Comparison of ENCODE assay signal across 22 cellular contexts in genomic region chr9:87549774-87550173, GRCh38. TPM values are rescaled to one million over a fixed set of nuclear protein-coding genes. Genes with fewer than 3 reads are reported as not detected.
DNase-seq lines count a peak whose midpoint lies in the region; ATAC-seq, FAIRE-seq and TF ChIP-seq lines count a peak whose summit lies in the region.
"Had no signal": no experiment of that assay in that cellular context is flagged by ENCODE, and none has a peak within 500 bp of the region (broad histone marks: within the 10 kb centered on the region; RNA-seq: fewer than 3 reads in every experiment).

No MANE protein-coding gene starts in this region.

- peaks cover 3% of the 10 kb centered on the region for H3K9me3 Mint-ChIP-seq in nephron progenitor cell

- SMC1A ChIA-PET in GM12878 (lab: Charles Lee; ENCODE audit: uncharacterized antibody, unreplicated experiment), result interaction anchor here (1.2 to 1.5 kb wide), 2 partner anchors 19 to 86 kb away, joined by 3 read pairs; no protein-coding TSS in a partner anchor

- H3K4me2 ChIP-seq in HepG2 (ENCODE audit: low read depth, low read length) (no peak overlapping the region), GM12878 (ENCODE audit: control insufficient read depth, insufficient read depth) (peak overlapping the region; percentile 30; the same call in 1 of the 2 replicates)

- peaks cover 4% of the 10 kb centered on the region for H3K27me3 Mint-ChIP-seq in nephron progenitor cell (ENCODE audit: low read depth, poor library complexity)

- no peak overlapping the region for H3K4me3 ChIP-seq in HepG2 (replicated peaks in 1 of 3; ENCODE audit: insufficient read depth in 1 of 3, low read depth in 2 of 3, low read length in 3 of 3)
- H3K4me3 ChIP-seq in right lobe of liver, result no peak overlapping the region
- H3K4me3 ChIP-seq in GM12878, result no peak overlapping the region
- H3K4me3 ChIP-seq in testis, result no peak overlapping the region
- H3K4me3 ChIP-seq: SJSA1 had no signal

- no peak for TF ChIP-seq POLR2A in HepG2 (IDR thresholded peaks at IDR 0.05; ENCODE audit: insufficient read depth in 1 of 2, low read depth in 2 of 2, low read length in 2 of 2)
- TF ChIP-seq POLR2A in right lobe of liver (IDR thresholded peaks at IDR 0.05), result no peak
- no peak for TF ChIP-seq POLR2A in GM12878 (IDR thresholded peaks at IDR 0.05; ENCODE audit: low read depth, low read length)
- no peak for TF ChIP-seq POLR2A in testis (IDR thresholded peaks at IDR 0.05)

- TF ChIP-seq CTCF in HepG2 (CRISPR knock-in tag; IDR thresholded peaks at IDR 0.05) (no peak), right lobe of liver (IDR thresholded peaks at IDR 0.05) (no peak), GM12878 (IDR thresholded peaks at IDR 0.05 in 2 of 3, conservative IDR thresholded peaks at IDR 0.05 in 1 of 3; ENCODE audit: control insufficient read depth in 2 of 3, extremely low read depth in 1 of 3, insufficient read depth in 1 of 3, low read depth in 3 of 3, low read length in 3 of 3) (no peak), nephron progenitor cell (IDR thresholded peaks at IDR 0.05) (no peak), testis (IDR thresholded peaks at IDR 0.05) (no peak)

- H3K4me1 ChIP-seq in HepG2 (ENCODE audit: insufficient read depth, low read length), result peaks cover 31% of the 10 kb centered on the region
- peaks cover 0 to 8% (median 0%) of the 10 kb centered on the region in 4 donors for H3K4me1 ChIP-seq in right lobe of liver
- H3K4me1 ChIP-seq in GM12878 (ENCODE audit: control insufficient read depth, insufficient read depth, low read length), result peaks cover 4% of the 10 kb centered on the region
- H3K4me1 ChIP-seq in testis, result peaks cover 10% of the 10 kb centered on the region

- TF ChIP-seq RAD21 in HepG2 (CRISPR knock-in tag; IDR thresholded peaks at IDR 0.05) (no peak), GM12878 (IDR thresholded peaks at IDR 0.05; ENCODE audit: insufficient read depth, low read depth, low read length) (no peak)

- no peaks in the 10 kb centered on the region for H3K79me2 ChIP-seq in HepG2 (ENCODE audit: insufficient read depth, low read length)
- H3K79me2 ChIP-seq in GM12878 (ENCODE audit: control insufficient read depth, insufficient read depth, low read length), result no peaks in the 10 kb centered on the region; the same call in 1 of the 2 replicates

- peaks cover 39% of the 10 kb centered on the region for H3K4me1 Mint-ChIP-seq in nephron progenitor cell

- H2AFZ ChIP-seq in HepG2 (ENCODE audit: low read length) (no peak overlapping the region), GM12878 (ENCODE audit: control insufficient read depth, low read depth, low read length) (no peak overlapping the region)

- H3K9me3 ChIP-seq in HepG2 (ENCODE audit: low read length) (no peaks in the 10 kb centered on the region), right lobe of liver (no peaks in the 10 kb centered on the region), GM12878 (replicated peaks; ENCODE audit: control insufficient read depth, insufficient read depth, low read length) (no peaks in the 10 kb centered on the region), testis (no peaks in the 10 kb centered on the region)
- H3K9me3 ChIP-seq: SJSA1 had no signal

- TF ChIP-seq EP300 in HepG2 (IDR thresholded peaks at IDR 0.05; ENCODE audit: low read depth in 2 of 2, low read length in 2 of 2), result no peak
- TF ChIP-seq EP300 in HepG2 (CRISPR knock-in tag; IDR thresholded peaks at IDR 0.05; ENCODE audit: borderline replicate concordance), result no peak
- TF ChIP-seq EP300 in GM12878 (IDR thresholded peaks at IDR 0.05; ENCODE audit: borderline replicate concordance in 1 of 2, control insufficient read depth in 1 of 2, low read depth in 2 of 2, low read length in 2 of 2), result no peak

- H3K27me3 ChIP-seq in HepG2 (ENCODE audit: control insufficient read depth in 1 of 2, insufficient read depth in 2 of 2, low read length in 2 of 2) (no peaks in the 10 kb centered on the region), right lobe of liver (no peaks in the 10 kb centered on the region), GM12878 (replicated peaks in 1 of 2; ENCODE audit: control insufficient read depth in 2 of 2, insufficient read depth in 2 of 2, low read length in 1 of 2) (no peaks in the 10 kb centered on the region), testis (no peaks in the 10 kb centered on the region)
- H3K27me3 ChIP-seq: SJSA1 had no signal

- H3K27ac Mint-ChIP-seq in nephron progenitor cell, result peak overlapping the region; percentile 19

- H3K36me3 ChIP-seq in HepG2 (replicated peaks in 1 of 2; ENCODE audit: control insufficient read depth in 1 of 2, insufficient read depth in 2 of 2, low read length in 2 of 2) (no peaks in the 10 kb centered on the region; a peak in 2 of 5 replicates), right lobe of liver (no peaks in the 10 kb centered on the region), GM12878 (ENCODE audit: control insufficient read depth in 2 of 2, insufficient read depth in 2 of 2, low read length in 1 of 2) (peaks cover 0 to 1% of the 10 kb centered on the region in 2 experiments; a peak in 2 of 4 replicates), testis (ENCODE audit: low read depth, missing control alignments) (no peaks in the 10 kb centered on the region)

- 95% methylated on average over 7 of the region's 7 CpGs for WGBS in HepG2 (ENCODE audit: low lambda C conversion rate)
- WGBS in right lobe of liver (ENCODE audit: insufficient coverage, low coverage, low lambda C conversion rate, missing lambda C conversion rate), result 73% methylated on average over 7 of the region's 7 CpGs
- WGBS in GM12878 (ENCODE audit: insufficient coverage, insufficient replicate concordance, low lambda C conversion rate, missing lambda C conversion rate), result 26% methylated on average over 7 of the region's 7 CpGs
- 91 to 94% methylated on average over 7 of the region's 7 CpGs for WGBS in testis, 2 donors

- no peak overlapping the region for H3K4me3 Mint-ChIP-seq in nephron progenitor cell

- ATAC-seq in HepG2 (no peak), right lobe of liver (no peak), GM12878 (no peak)

- in situ Hi-C loops in HepG2 (cut with HindIII; ENCODE audit: extremely low pct_ligation_motif_present, low pct_unique_long_range_greater_than_20kb), result no loop called here
- in situ Hi-C loops in GM12878 (cut with MboI), result loop anchor here (25.0 kb wide), 1 partner anchor 1763 kb away; the partner anchor contains the start of genes CKS2 and SECISBP2

- FAIRE-seq in HepG2 (lab: Jason Lieb, UNC) (no peak), GM12878 (lab: Jason Lieb, UNC) (no peak)
- FAIRE-seq: H54, RCC 7860 had no signal

- no TSS peak for BruUV-seq in HepG2 (replicated peaks; lab: Mats Ljungman, UMichigan)
- BruUV-seq in GM12878 (replicated peaks; lab: Mats Ljungman, UMichigan), result no TSS peak

- POLR2A ChIA-PET in HepG2 (lab: Yijun Ruan, JAX) (interaction anchor here (1.5 kb wide), 1 partner anchor 21 kb away, joined by 6 read pairs; no protein-coding TSS in a partner anchor), GM12878 (lab: Charles Lee) (no interaction called here)

- CTCF ChIA-PET in HepG2 (lab: Yijun Ruan, JAX; ENCODE audit: low intra/inter-chr PET ratio, low total read pairs) (no interaction called here), GM12878 (lab: Yijun Ruan, JAX) (no interaction called here)

- DNase-seq in HepG2 (ENCODE audit: low spot score), result no peak
- no peak for DNase-seq in right lobe of liver
- DNase-seq in GM12878 (ENCODE audit: low read depth, low spot score), result no peak
- DNase-seq in nephron progenitor cell, result no peak
- no peak for DNase-seq in testis
- no peak for DNase-seq in SIG-M5 (lab: John Stamatoyannopoulos, UW)
- DNase-seq in activated naive CD4-positive, alpha-beta T cell treated with anti-CD3 and anti-CD28 coated beads, Interleukin-2, amount 50 U/mL, for 16 hours, result no peak
- DNase-seq in T-helper 9 cell, result no peak
- DNase-seq: EL, GF-D8, Kasumi-1, NCI-H1694, NCI-H2081, NCI-H2171 treated with DMSO at 0.1 percent for 48 hours, NCI-H524 treated with DMSO at 0.1 percent for 48 hours, NCI-H82, OCI-M1 had no signal

- peak overlapping the region; percentile 10 for H3K27ac ChIP-seq in HepG2 (ENCODE audit: extremely low read length, insufficient read depth, low read length)
- no peak overlapping the region for H3K27ac ChIP-seq in right lobe of liver
- H3K27ac ChIP-seq in GM12878 (ENCODE audit: control insufficient read depth, insufficient read depth), result peak overlapping the region; percentile 45
- no peak overlapping the region for H3K27ac ChIP-seq in testis
- H3K27ac ChIP-seq: 22Rv1, C4-2B, SJSA1 had no signal

- H4K20me1 ChIP-seq in HepG2 (ENCODE audit: insufficient read depth, low read length) (0 out of 2 replicates have a peak, but pooled peaks cover 4% of the 10 kb centered on the region), GM12878 (ENCODE audit: control insufficient read depth, insufficient read depth) (no peaks in the 10 kb centered on the region)

- intact Hi-C loops in HepG2 (cut with micrococcal nuclease; ENCODE audit: unreplicated experiment) (no loop called here), right lobe of liver (cut with DNase I) (no loop called here), GM12878 (cut with micrococcal nuclease; ENCODE audit: unreplicated experiment) (no loop called here), testis (cut with DNase I; ENCODE audit: low total_unique reads) (no loop called here)

- no peak overlapping the region for H3K9ac ChIP-seq in HepG2 (ENCODE audit: insufficient read depth, low read depth, low read length)
- no peak overlapping the region for H3K9ac ChIP-seq in GM12878 (ENCODE audit: control insufficient read depth, insufficient read depth, low read length)

- RAD21 ChIA-PET in GM12878 (lab: Charles Lee; ENCODE audit: unreplicated experiment), result interaction anchor here (1.4 kb wide), 1 partner anchor 14 kb away, joined by 5 read pairs; no protein-coding TSS in a partner anchor

- H3K36me3 Mint-ChIP-seq in nephron progenitor cell (ENCODE audit: low read depth), result peaks cover 12% of the 10 kb centered on the region

RNA-seq across cellular contexts. Expression of gene DAPK1, which starts 52.1 kb away (rescaled TPM):
- total RNA-seq in HepG2 (2016; rRNA removed; fragmentation: Illumina TruSeq; extraction: Trizol), result 34.0 and 35.9 TPM in 2 replicates
- total RNA-seq in HepG2 (2016; cell fraction: cytosol; rRNA removed; fragmentation: Illumina TruSeq; extraction: Trizol; ENCODE audit: low read depth), result 9.8 and 10.3 TPM in 2 replicates
- 31.5 and 34.0 TPM in 2 replicates for total RNA-seq in HepG2 (2016; cell fraction: insoluble cytoplasmic fraction; rRNA removed; fragmentation: Illumina TruSeq; extraction: Trizol)
- total RNA-seq in HepG2 (2016; cell fraction: membrane; rRNA removed; fragmentation: Illumina TruSeq; extraction: Trizol), result 20.5 and 22.7 TPM in 2 replicates
- total RNA-seq in HepG2 (2016; cell fraction: nucleus; rRNA removed; fragmentation: Illumina TruSeq; extraction: Trizol), result 55.4 and 57.3 TPM in 2 replicates
- 29.7 and 35.7 TPM in 2 replicates for polyA plus RNA-seq in HepG2 (2011; rRNA removed)
- polyA plus RNA-seq in HepG2 (2011; cell fraction: cytosol; rRNA removed), result 13.7 and 17.4 TPM in 2 replicates
- polyA plus RNA-seq in HepG2 (2011; cell fraction: nucleus; rRNA removed), result 118 and 123 TPM in 2 replicates
- 22.5 and 22.9 TPM in 2 replicates for polyA plus RNA-seq in HepG2 (2012)
- 2.1 and 3.1 TPM in 2 replicates for polyA plus RNA-seq in HepG2 (2016; cell fraction: cytosol; fragmentation: Illumina TruSeq; extraction: Trizol; ENCODE audit: low read depth)
- polyA plus RNA-seq in HepG2 (2016; cell fraction: insoluble cytoplasmic fraction; fragmentation: Illumina TruSeq; extraction: Trizol; ENCODE audit: low read depth), result 22.5 and 24.6 TPM in 2 replicates
- polyA plus RNA-seq in HepG2 (2016; cell fraction: membrane; fragmentation: Illumina TruSeq; extraction: Trizol; ENCODE audit: low read depth), result 6.5 and 7.3 TPM in 2 replicates
- 54.2 and 58.8 TPM in 2 replicates for polyA plus RNA-seq in HepG2 (2016; cell fraction: nucleus; fragmentation: Illumina TruSeq; extraction: Trizol; ENCODE audit: insufficient read depth, low read depth)
- polyA minus RNA-seq in HepG2 (2011; rRNA and poly(A)+ RNA removed; ENCODE audit: low replicate concordance), result 25.2 and 80.2 TPM in 2 replicates
- 15.7 and 16.1 TPM in 2 replicates for polyA minus RNA-seq in HepG2 (2011; cell fraction: cytosol; rRNA and poly(A)+ RNA removed)
- polyA minus RNA-seq in HepG2 (2011; cell fraction: nucleus; rRNA and poly(A)+ RNA removed), result 128 and 136 TPM in 2 replicates
- total RNA-seq in right lobe of liver, result 10 to 100 TPM; 17.4 to 55.0 (median 33.9) TPM
- total RNA-seq in GM12878 (2013; cell fraction: nucleolus; rRNA removed), result 289 and 314 TPM in 2 replicates
- total RNA-seq in GM12878 (2014; rRNA removed), result 54.7 and 57.5 TPM in 2 replicates
- 44.1 and 46.1 TPM in 2 replicates for total RNA-seq in GM12878 (2014; rRNA removed; fragmentation: Illumina TruSeq; extraction: Trizol)
- total RNA-seq in GM12878 (2021), result 94.7 and 96.7 TPM in 2 replicates
- 14.1 TPM for polyA plus RNA-seq in GM12878 (2011; ENCODE audit: low read depth)
- polyA plus RNA-seq in GM12878 (2011; rRNA removed), result 31.4 and 41.3 TPM in 2 replicates
- polyA plus RNA-seq in GM12878 (2011; cell fraction: cytosol; rRNA removed), result 22.3 and 23.6 TPM in 2 replicates
- polyA plus RNA-seq in GM12878 (2011; cell fraction: nucleus; rRNA removed), result 127 and 131 TPM in 2 replicates
- polyA plus RNA-seq in GM12878 (2012), result 24.5 and 32.2 TPM in 2 replicates
- 43.6 and 48.4 TPM in 2 replicates for polyA plus RNA-seq in GM12878 (2014; fragmentation: Illumina TruSeq; extraction: Trizol)
- 10 to 100 TPM in 1 of 2 experiments, 1 to 10 TPM in 1; 8.2 to 10.4 TPM for polyA plus RNA-seq in GM12878 (2014; fragmentation: Nextera tagmentation; extraction: Ambion mirVana)
- polyA plus RNA-seq in GM12878 (2014; rRNA removed), result 48.2 and 56.5 TPM in 2 replicates
- 10 to 100 TPM; 55.5 to 56.0 TPM for polyA plus RNA-seq in GM12878 (2016; fragmentation: Nextera tagmentation; extraction: Ambion mirVana)
- 88.0 and 110 TPM in 2 replicates for polyA minus RNA-seq in GM12878 (2011; rRNA and poly(A)+ RNA removed)
- polyA minus RNA-seq in GM12878 (2011; cell fraction: cytosol; rRNA and poly(A)+ RNA removed), result 13.4 and 14.3 TPM in 2 replicates
- 88.4 and 117 TPM in 2 replicates for polyA minus RNA-seq in GM12878 (2011; cell fraction: nucleus; rRNA and poly(A)+ RNA removed)
- 10 to 100 TPM; 71.0 to 74.6 TPM for total RNA-seq in testis
- polyA plus RNA-seq in testis (ENCODE audit: insufficient read depth, low read depth, low replicate concordance), result 35.1 TPM

Comparison
In these comparisons a context has a peak if more than half of its experiments do, and no peak if none do; other contexts are left out.
1. H3K27ac ChIP-seq: peak in HepG2 (single experiment) and GM12878 (single experiment); none in right lobe of liver (0 of 3) and testis (0 of 2).
2. Of the 75 proteins assayed by ChIP-seq in both HepG2 and GM12878: peak only in HepG2: none; only in GM12878: ATF2, CREB1, CREM, JUNB, NFIC and TCF7; in both: none; in neither: 69.